ENCODE assay signal across 24 cellular contexts in the genomic region with DNA sequence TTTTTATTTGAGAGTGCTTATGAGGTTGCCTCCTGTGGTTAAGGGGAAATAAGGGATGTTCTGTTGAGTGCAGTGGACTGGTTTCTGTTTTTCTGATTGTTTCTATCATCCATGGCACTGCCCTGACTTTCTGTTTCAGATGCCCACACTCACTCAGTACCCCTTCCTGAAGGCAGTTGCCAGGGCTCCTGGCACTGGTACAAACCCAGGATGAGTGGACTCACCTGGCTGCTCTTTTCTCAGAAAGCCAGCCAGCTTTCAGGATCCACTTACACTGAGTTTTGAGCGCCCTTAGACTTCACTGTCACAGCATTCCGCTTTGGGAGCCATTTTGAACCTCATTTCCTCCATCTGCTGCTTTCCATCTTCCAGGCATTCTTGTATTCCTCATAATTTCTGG. TPM values are rescaled to one million over a fixed set of nuclear protein-coding genes. Genes with fewer than 3 reads are reported as not detected.
DNase-seq lines count a peak whose midpoint lies in the region; ATAC-seq and TF ChIP-seq lines count a peak whose summit lies in the region.
"Had no signal": no experiment of that assay in that cellular context is flagged by ENCODE, and none has a peak within 500 bp of the region (broad histone marks: within the 10 kb centered on the region; RNA-seq: fewer than 3 reads in every experiment).

No MANE protein-coding gene starts in this region.

- H3K4me1 Mint-ChIP-seq in MCF 10A (ENCODE audit: insufficient read depth, unreplicated experiment) = no peaks in the 10 kb centered on the region
- no peaks in the 10 kb centered on the region for H3K4me1 Mint-ChIP-seq in neural crest cell
- H3K4me1 Mint-ChIP-seq: CD14-positive monocyte; CD4-positive, alpha-beta memory T cell; CD4-positive, CD25-positive, alpha-beta regulatory T cell; CD8-positive, alpha-beta memory T cell had no signal

- H3K36me3 Mint-ChIP-seq in MCF 10A (ENCODE audit: insufficient read depth, unreplicated experiment) (no peaks in the 10 kb centered on the region), neural crest cell (ENCODE audit: low read depth) (peaks cover 2% of the 10 kb centered on the region)
- H3K36me3 Mint-ChIP-seq: CD14-positive monocyte; CD4-positive, alpha-beta memory T cell; CD4-positive, CD25-positive, alpha-beta regulatory T cell; CD8-positive, alpha-beta memory T cell had no signal

- no peak overlapping the region for H3K4me3 ChIP-seq in mammary epithelial cell (replicated peaks in 1 of 3; ENCODE audit: insufficient read depth in 1 of 3, low read depth in 2 of 3, low read length in 3 of 3)
- H3K4me3 ChIP-seq: BLaER1, GM12878 had no signal

- no peaks in the 10 kb centered on the region for H3K9me3 ChIP-seq in mammary epithelial cell (replicated peaks; ENCODE audit: insufficient read depth, low read length)
- H3K9me3 ChIP-seq: BE2C had no signal

- no peaks in the 10 kb centered on the region for H3K36me3 ChIP-seq in mammary epithelial cell (ENCODE audit: insufficient read depth, low read length)
- H3K36me3 ChIP-seq: BE2C, BLaER1 had no signal

- H3K79me2 ChIP-seq in mammary epithelial cell (ENCODE audit: insufficient read depth, low read length) = no peaks in the 10 kb centered on the region

- dilution Hi-C loops in mammary epithelial cell (cut with HindIII; ENCODE audit: low sequenced_read_pairs) = no loop called here

- H3K27me3 Mint-ChIP-seq in MCF 10A (ENCODE audit: insufficient read depth, unreplicated experiment) = no peaks in the 10 kb centered on the region
- H3K27me3 Mint-ChIP-seq in neural crest cell (ENCODE audit: low read depth) = no peaks in the 10 kb centered on the region
- H3K27me3 Mint-ChIP-seq: CD4-positive, CD25-positive, alpha-beta regulatory T cell had no signal

- H3K4me3 Mint-ChIP-seq in MCF 10A (ENCODE audit: unreplicated experiment) (no peak overlapping the region), neural crest cell (no peak overlapping the region)
- H3K4me3 Mint-ChIP-seq: CD14-positive monocyte; CD4-positive, alpha-beta memory T cell; CD4-positive, CD25-positive, alpha-beta regulatory T cell; CD8-positive, alpha-beta memory T cell had no signal

- H3K27me3 ChIP-seq in mammary epithelial cell (ENCODE audit: insufficient read depth, low read length) = no peaks in the 10 kb centered on the region
- H3K27me3 ChIP-seq: BE2C, BLaER1 had no signal

- ATAC-seq in GM21423 (IDR thresholded peaks at IDR 0.05; ENCODE audit: unreplicated experiment) = no peak
- ATAC-seq: GM12878 had no signal

- peak overlapping the region; percentile 24 for H2AFZ ChIP-seq in mammary epithelial cell (ENCODE audit: low read depth, low read length)

- no peak for TF ChIP-seq CTCF in mammary epithelial cell (conservative IDR thresholded peaks at IDR 0.05 in 1 of 2, IDR thresholded peaks at IDR 0.05 in 1 of 2; ENCODE audit: extremely low read depth in 1 of 2, insufficient read depth in 1 of 2, low read depth in 1 of 2, low read length in 2 of 2)
- TF ChIP-seq CTCF in MCF 10A (IDR thresholded peaks at IDR 0.05; ENCODE audit: unreplicated experiment) = no peak
- TF ChIP-seq CTCF in neural crest cell (conservative IDR thresholded peaks at IDR 0.05) = no peak

- WGBS in mammary epithelial cell (ENCODE audit: low coverage, missing lambda C conversion rate) = 66% methylated on average over 2 of the region's 2 CpGs

- DNase-seq in mammary epithelial cell (no peak), MCF 10A (ENCODE audit: unreplicated experiment) (no peak), RPMI8226 (peak; percentile 7), neural crest cell (ENCODE audit: low read depth, low spot score) (no peak), GF-D8 (lab: John Stamatoyannopoulos, UW) (no peak), GDM1 (lab: John Stamatoyannopoulos, UW) (no peak)
- DNase-seq: 8988T; ACHN; BE2C; C1 segment of cervical spinal cord; CD4-positive, alpha-beta memory T cell; CD4-positive, CD25-positive, alpha-beta regulatory T cell; CD8-positive, alpha-beta memory T cell; COR-L47; DMS 273 treated with DMSO at 0.1 percent for 48 hours; DMS153; DMS53; DMS79; DND-41; EL had no signal

- BruUV-seq in mammary epithelial cell (replicated peaks; lab: Mats Ljungman, UMichigan) (no TSS peak), MCF 10A (replicated peaks; lab: Mats Ljungman, UMichigan) (no TSS peak)

- no peak overlapping the region for H3K4me2 ChIP-seq in mammary epithelial cell (ENCODE audit: insufficient read depth, low read depth, low read length)
- H3K4me2 ChIP-seq: BLaER1 had no signal

- no peaks in the 10 kb centered on the region for H4K20me1 ChIP-seq in mammary epithelial cell (ENCODE audit: insufficient read depth, low read length)
- H4K20me1 ChIP-seq: BLaER1 had no signal

- peaks cover 8% of the 10 kb centered on the region for H3K9me3 Mint-ChIP-seq in MCF 10A (ENCODE audit: unreplicated experiment)
- H3K9me3 Mint-ChIP-seq in neural crest cell = peaks cover 15% of the 10 kb centered on the region

- in situ Hi-C loops in mammary epithelial cell (cut with MboI; ENCODE audit: low sequenced_read_pairs in 2 of 2) = no loop called here

- intact Hi-C loops in mammary epithelial cell (cut with micrococcal nuclease) (no loop called here), MCF 10A (cut with micrococcal nuclease) (no loop called here)

- H3K9ac ChIP-seq in mammary epithelial cell (ENCODE audit: insufficient read depth, low read length) = no peak overlapping the region
- H3K9ac ChIP-seq: BLaER1 had no signal

- peaks cover 9% of the 10 kb centered on the region for H3K4me1 ChIP-seq in mammary epithelial cell (ENCODE audit: insufficient read depth, low read length)
- H3K4me1 ChIP-seq: BE2C, BLaER1 had no signal

- CTCF ChIA-PET in mammary epithelial cell (lab: Charles Lee; ENCODE audit: low non-redundant PET) = no interaction called here
- CTCF ChIA-PET in MCF 10A (lab: Yijun Ruan, JAX) = no interaction called here

- POLR2A ChIA-PET in MCF 10A (lab: Yijun Ruan, JAX) = no interaction called here

- H3K27ac Mint-ChIP-seq in MCF 10A (ENCODE audit: low read depth, unreplicated experiment) (no peak overlapping the region), neural crest cell (ENCODE audit: unreplicated experiment) (peak overlapping the region; percentile 37)
- H3K27ac Mint-ChIP-seq: CD14-positive monocyte; CD4-positive, alpha-beta memory T cell; CD4-positive, CD25-positive, alpha-beta regulatory T cell; CD8-positive, alpha-beta memory T cell had no signal

- H3K27ac ChIP-seq in mammary epithelial cell (ENCODE audit: insufficient read depth, low read depth, low read length) = no peak overlapping the region
- H3K27ac ChIP-seq: BLaER1 had no signal

RNA-seq across cellular contexts. Expression of gene ADAMTSL3, which starts 55.9 kb away (rescaled TPM):
- under 1 TPM in 1 of 2 donors, not detected in 1; 0.17 TPM for total RNA-seq in mammary epithelial cell
- polyA plus RNA-seq in mammary epithelial cell = 0.02 TPM
- not detected for polyA minus RNA-seq in mammary epithelial cell
- 1.2 TPM in 2 replicates for total RNA-seq in MCF 10A (2022)
- total RNA-seq in neural crest cell = 0.07 TPM in 1 of 2 replicates, not detected in the other
- total RNA-seq: CD4-positive, alpha-beta memory T cell; CD4-positive, CD25-positive, alpha-beta regulatory T cell; CD8-positive, alpha-beta memory T cell had no signal
- polyA plus RNA-seq: CD14-positive monocyte; CD4-positive, alpha-beta memory T cell; CD4-positive, CD25-positive, alpha-beta regulatory T cell; CD8-positive, alpha-beta memory T cell had no signal
